24 cellular contexts compared by ENCODE assay signal in genomic region chr17:42950044-42950783, GRCh38. TPM values are rescaled to one million over a fixed set of nuclear protein-coding genes. Genes with fewer than 3 reads are reported as not detected.
DNase-seq lines count a peak whose midpoint lies in the region; ATAC-seq and TF ChIP-seq lines count a peak whose summit lies in the region.
"Had no signal": no experiment of that assay in that cellular context is flagged by ENCODE, and none has a peak within 500 bp of the region (broad histone marks: within the 10 kb centered on the region; RNA-seq: fewer than 3 reads in every experiment).

No MANE protein-coding gene starts in this region.

- no peaks in the 10 kb centered on the region for H3K4me1 Mint-ChIP-seq in nephron progenitor cell

- H2AK5ac ChIP-seq in IMR-90 (ENCODE audit: low read depth, low read length), result no peak overlapping the region

- no peak for TF ChIP-seq RAD21 in IMR-90 (IDR thresholded peaks at IDR 0.05; ENCODE audit: low read length)

- no peak overlapping the region for H3K23ac ChIP-seq in IMR-90 (ENCODE audit: low read depth, low read length)

- peaks cover 32% of the 10 kb centered on the region for H4K20me1 ChIP-seq in IMR-90 (ENCODE audit: insufficient read depth, low read length)
- no peaks in the 10 kb centered on the region for H4K20me1 ChIP-seq in fibroblast of lung (ENCODE audit: control insufficient read depth, extremely low read depth, insufficient read depth, low read length)

- no peak overlapping the region for H2BK20ac ChIP-seq in IMR-90 (ENCODE audit: low read depth, low read length)

- no peaks in the 10 kb centered on the region for H3K79me1 ChIP-seq in IMR-90 (ENCODE audit: low read depth in 1 of 2, low read length in 2 of 2)

- H3K27me3 ChIP-seq in IMR-90 (ENCODE audit: control insufficient read depth, insufficient read depth, low read length) (no peaks in the 10 kb centered on the region), fibroblast of lung (ENCODE audit: control insufficient read depth, insufficient read depth, low read length) (no peaks in the 10 kb centered on the region), heart right ventricle (no peaks in the 10 kb centered on the region)
- H3K27me3 ChIP-seq: BLaER1 had no signal

- no peak overlapping the region for H2BK120ac ChIP-seq in IMR-90 (ENCODE audit: low read depth, low read length)

- dilution Hi-C loops in IMR-90 (cut with HindIII; ENCODE audit: low sequenced_read_pairs, unreplicated experiment), result no loop called here

- peak overlapping the region; percentile 52 for H3K27ac Mint-ChIP-seq in nephron progenitor cell

- DNase-seq in ELR (ENCODE audit: low read depth) (peak; percentile 74), IMR-90 (peak; percentile 86), fibroblast of lung (ENCODE audit: low read depth in 2 of 2) (peak; percentile 38 to 51), nephron progenitor cell (no peak), heart right ventricle (no peak), mucosa of descending colon (no peak)
- DNase-seq: CD4-positive, CD25-positive, alpha-beta regulatory T cell; KBM-7; MM.1S; NCI-H2029; NCI-H446 treated with DMSO at 0.1 percent for 48 hours; NCI-H526; NCI-H82; NK-92 treated with Interleukin-12 subunit alpha and Interleukin-12 subunit beta, amount 100 ng/mL, for 24 hours; PC-3 had no signal

- H3K27ac ChIP-seq in IMR-90 (ENCODE audit: insufficient read depth, low read length) (no peak overlapping the region), fibroblast of lung (ENCODE audit: insufficient read depth, low read length) (no peak overlapping the region), heart right ventricle (no peak overlapping the region)
- H3K27ac ChIP-seq: BLaER1 had no signal

- no peak overlapping the region for H2AK9ac ChIP-seq in IMR-90 (replicated peaks; ENCODE audit: low read depth, low read length, poor library complexity)

- in situ Hi-C loops in IMR-90 (cut with MboI; ENCODE audit: low sequenced_read_pairs), result loop anchor here (25.0 kb wide), 1 partner anchor 112 kb away; no protein-coding TSS in a partner anchor

- no peak overlapping the region for H2BK15ac ChIP-seq in IMR-90 (ENCODE audit: low read depth, low read length)

- H3K4me3 Mint-ChIP-seq in nephron progenitor cell, result no peak overlapping the region
- H3K4me3 Mint-ChIP-seq: CD4-positive, CD25-positive, alpha-beta regulatory T cell had no signal

- H3K4me2 ChIP-seq in IMR-90 (ENCODE audit: low read depth, low read length) (no peak overlapping the region), fibroblast of lung (ENCODE audit: extremely low read depth, insufficient read depth, low read length) (peak overlapping the region; percentile 35)
- H3K4me2 ChIP-seq: BLaER1 had no signal

- no peak overlapping the region for H4K8ac ChIP-seq in IMR-90 (ENCODE audit: low read depth in 2 of 2, low read length in 2 of 2)

- H3K36me3 ChIP-seq in IMR-90 (ENCODE audit: control insufficient read depth, insufficient read depth, low read length), result peaks cover 26% of the 10 kb centered on the region
- peaks cover 15% of the 10 kb centered on the region for H3K36me3 ChIP-seq in fibroblast of lung (ENCODE audit: control insufficient read depth, insufficient read depth, low read length)
- H3K36me3 ChIP-seq in heart right ventricle, result peaks cover 5 to 74% (median 54%) of the 10 kb centered on the region in 9 donors
- no peaks in the 10 kb centered on the region for H3K36me3 ChIP-seq in mucosa of descending colon (ENCODE audit: low read depth)

- H3K4ac ChIP-seq in IMR-90 (ENCODE audit: low read depth, low read length), result no peak overlapping the region

- CTCF ChIA-PET in IMR-90 (lab: Yijun Ruan, JAX), result interaction anchor here (0.6 to 1.1 kb wide), 2 partner anchors 21 to 372 kb away, joined by 3 to 4 read pairs; no protein-coding TSS in a partner anchor

- no peak overlapping the region for H4K91ac ChIP-seq in IMR-90 (ENCODE audit: insufficient read depth, low read depth, low read length)

- POLR2A ChIA-PET in IMR-90 (lab: Charles Lee; ENCODE audit: unreplicated experiment), result no interaction called here

- no peak overlapping the region for H3K14ac ChIP-seq in IMR-90 (replicated peaks; ENCODE audit: low read depth, low read length)

- intact Hi-C loops in IMR-90 (cut with micrococcal nuclease), result no loop called here
- intact Hi-C loops in heart right ventricle (cut with DNase I), result loop anchor here in 1 of 10 donors (10.0 kb wide), 1 partner anchor 735 kb away; no protein-coding TSS in a partner anchor
- intact Hi-C loops in mucosa of descending colon (cut with DNase I, micrococcal nuclease), result no loop called here

- H3K9me3 ChIP-seq in IMR-90 (ENCODE audit: control insufficient read depth, insufficient read depth, low read length), result no peaks in the 10 kb centered on the region
- H3K9me3 ChIP-seq in fibroblast of lung (ENCODE audit: control insufficient read depth, insufficient read depth, low read depth, low read length), result no peaks in the 10 kb centered on the region
- no peaks in the 10 kb centered on the region for H3K9me3 ChIP-seq in heart right ventricle
- no peaks in the 10 kb centered on the region for H3K9me3 ChIP-seq in mucosa of descending colon
- H3K9me3 ChIP-seq: BLaER1 had no signal

- H3K9me1 ChIP-seq in IMR-90 (ENCODE audit: insufficient read depth, low read length), result 0 out of 2 replicates have a peak, but pooled peaks cover 5% of the 10 kb centered on the region

- WGBS in IMR-90 (ENCODE audit: extremely low coverage in 2 of 2, insufficient read length in 1 of 2), 2 experiments, result no CpG with 5 or more reads among the region's 13 CpGs
- 92 to 93% methylated on average over 13 of the region's 13 CpGs for WGBS in heart right ventricle, 2 donors

- no peak overlapping the region for H3K56ac ChIP-seq in IMR-90 (ENCODE audit: extremely low read depth, insufficient read depth, low read length)

- no peaks in the 10 kb centered on the region for H3K27me3 Mint-ChIP-seq in nephron progenitor cell (ENCODE audit: low read depth, poor library complexity)
- H3K27me3 Mint-ChIP-seq: CD4-positive, CD25-positive, alpha-beta regulatory T cell had no signal

- H4K5ac ChIP-seq in IMR-90 (ENCODE audit: low read depth, low read length), result no peak overlapping the region

- H2BK5ac ChIP-seq in IMR-90 (ENCODE audit: low read depth, low read length, poor library complexity, severe bottlenecking), result no peak overlapping the region

- no TSS peak for BruUV-seq in IMR-90 (replicated peaks; lab: Mats Ljungman, UMichigan)

- no peak for TF ChIP-seq CTCF in IMR-90 (conservative IDR thresholded peaks at IDR 0.05; ENCODE audit: low read depth, low read length)
- TF ChIP-seq CTCF in fibroblast of lung (conservative IDR thresholded peaks at IDR 0.05 in 1 of 2, IDR thresholded peaks at IDR 0.05 in 1 of 2; ENCODE audit: low read depth in 1 of 2, low read length in 2 of 2), result no peak
- TF ChIP-seq CTCF in nephron progenitor cell (IDR thresholded peaks at IDR 0.05), result no peak
- no peak for TF ChIP-seq CTCF in heart right ventricle (IDR thresholded peaks at IDR 0.05)
- TF ChIP-seq CTCF in mucosa of descending colon (IDR thresholded peaks at IDR 0.05), result no peak

- H3K9ac ChIP-seq in IMR-90 (ENCODE audit: low read depth, low read length) (no peak overlapping the region), fibroblast of lung (ENCODE audit: insufficient read depth, low read length) (no peak overlapping the region)
- H3K9ac ChIP-seq: BLaER1 had no signal

- peaks cover 5% of the 10 kb centered on the region for H3K4me1 ChIP-seq in IMR-90 (ENCODE audit: control insufficient read depth, insufficient read depth, low read length)
- no peaks in the 10 kb centered on the region for H3K4me1 ChIP-seq in fibroblast of lung (ENCODE audit: control insufficient read depth, extremely low read depth, insufficient read depth, low read length)
- H3K4me1 ChIP-seq in heart right ventricle, result peaks cover 0 to 7% (median 0%) of the 10 kb centered on the region in 9 donors
- H3K4me1 ChIP-seq in mucosa of descending colon (ENCODE audit: low read depth), result no peaks in the 10 kb centered on the region
- H3K4me1 ChIP-seq: BLaER1 had no signal

- H3K18ac ChIP-seq in IMR-90 (ENCODE audit: low read depth, low read length), result no peak overlapping the region

- H3K4me3 ChIP-seq in IMR-90 (ENCODE audit: insufficient read depth, low read depth, low read length) (no peak overlapping the region), fibroblast of lung (replicated peaks in 1 of 4; ENCODE audit: control extremely low read depth in 1 of 4, insufficient read depth in 1 of 4, low read depth in 3 of 4, low read length in 4 of 4) (no peak overlapping the region), heart right ventricle (no peak overlapping the region), mucosa of descending colon (no peak overlapping the region)
- H3K4me3 ChIP-seq: BLaER1 had no signal

- H3K79me2 ChIP-seq in fibroblast of lung (ENCODE audit: control insufficient read depth, insufficient read depth, low read length), result no peaks in the 10 kb centered on the region

- no peak for TF ChIP-seq POLR2A in IMR-90 (IDR thresholded peaks at IDR 0.05; ENCODE audit: low read depth, low read length)

- H3K9me3 Mint-ChIP-seq in nephron progenitor cell, result no peaks in the 10 kb centered on the region
- H3K9me3 Mint-ChIP-seq: CD4-positive, CD25-positive, alpha-beta regulatory T cell had no signal

- H2AFZ ChIP-seq in IMR-90 (replicated peaks; ENCODE audit: low read length, poor library complexity), result no peak overlapping the region
- no peak overlapping the region for H2AFZ ChIP-seq in fibroblast of lung (ENCODE audit: low read length)

- ATAC-seq in IMR-90 (ENCODE audit: low read depth) (peak; percentile 89), GM18511 (IDR thresholded peaks at IDR 0.05; ENCODE audit: unreplicated experiment) (no peak), heart right ventricle (no peak), mucosa of descending colon (no peak), HG03039 (IDR thresholded peaks at IDR 0.05; ENCODE audit: unreplicated experiment) (no peak)
- ATAC-seq: PC-3, SK-N-SH treated with all-trans-retinoic acid at 6 μM for 48 hours had no signal

- H3K36me3 Mint-ChIP-seq in nephron progenitor cell (ENCODE audit: low read depth), result peaks cover 46% of the 10 kb centered on the region

RNA-seq across cellular contexts. Expression of gene AARSD1, which starts 14.0 kb away (rescaled TPM):
- total RNA-seq in IMR-90 (2012; rRNA removed), result 55.0 and 58.9 TPM in 2 replicates
- polyA plus RNA-seq in IMR-90 (2012; rRNA removed), result 53.0 and 58.9 TPM in 2 replicates
- polyA plus RNA-seq in IMR-90 (2012; cell fraction: cytosol; rRNA removed), result 31.5 and 39.6 TPM in 2 replicates
- 69.7 and 125 TPM in 2 replicates for polyA plus RNA-seq in IMR-90 (2012; cell fraction: nucleus; rRNA removed; ENCODE audit: low replicate concordance)
- total RNA-seq in fibroblast of lung, result 17.7 and 21.6 TPM in 2 replicates
- polyA plus RNA-seq in fibroblast of lung, result 37.3 and 51.2 TPM in 2 replicates
- polyA plus RNA-seq in fibroblast of lung (2012), result 31.4 and 44.9 TPM in 2 replicates
- polyA minus RNA-seq in fibroblast of lung (ENCODE audit: low replicate concordance), result 31.9 and 37.0 TPM in 2 replicates
- total RNA-seq in heart right ventricle, result 10 to 100 TPM; 20.0 to 34.7 (median 28.9) TPM
- polyA plus RNA-seq in heart right ventricle, result 100 to 1,000 TPM in 1 of 2 donors, 10 to 100 TPM in 1; 55.8 to 125 TPM
- total RNA-seq in mucosa of descending colon, result 10 to 100 TPM; 25.9 to 30.7 (median 29.4) TPM

RNA-seq across cellular contexts. Expression of gene PTGES3L, which starts 29.7 kb away (rescaled TPM):
- 1.4 and 2.2 TPM in 2 replicates for total RNA-seq in IMR-90 (2012; rRNA removed)
- 1.7 and 2.4 TPM in 2 replicates for polyA plus RNA-seq in IMR-90 (2012; rRNA removed)
- 0.36 and 1.3 TPM in 2 replicates for polyA plus RNA-seq in IMR-90 (2012; cell fraction: cytosol; rRNA removed)
- 2.6 and 3.4 TPM in 2 replicates for polyA plus RNA-seq in IMR-90 (2012; cell fraction: nucleus; rRNA removed; ENCODE audit: low replicate concordance)
- 0.17 TPM in 1 of 2 replicates, not detected in the other for total RNA-seq in fibroblast of lung
- 0.24 and 1.7 TPM in 2 replicates for polyA plus RNA-seq in fibroblast of lung
- 0.17 and 1.7 TPM in 2 replicates for polyA plus RNA-seq in fibroblast of lung (2012)
- polyA minus RNA-seq in fibroblast of lung (ENCODE audit: low replicate concordance), result not detected in 2 replicates
- 10 to 100 TPM; 35.0 to 58.8 (median 40.5) TPM for total RNA-seq in heart right ventricle
- 10 to 100 TPM; 33.9 to 45.3 TPM for polyA plus RNA-seq in heart right ventricle
- total RNA-seq in mucosa of descending colon, result 1 to 10 TPM; 3.8 to 5.5 (median 4.4) TPM
- total RNA-seq: G401, HT1080 had no signal
- polyA plus RNA-seq: CD4-positive, CD25-positive, alpha-beta regulatory T cell had no signal

RNA-seq across cellular contexts. Expression of gene RUNDC1, which starts 30.2 kb away (rescaled TPM):
- total RNA-seq in IMR-90 (2012; rRNA removed), result 7.0 and 8.1 TPM in 2 replicates
- polyA plus RNA-seq in IMR-90 (2012; rRNA removed), result 7.4 and 7.9 TPM in 2 replicates
- polyA plus RNA-seq in IMR-90 (2012; cell fraction: cytosol; rRNA removed), result 6.5 and 6.6 TPM in 2 replicates
- polyA plus RNA-seq in IMR-90 (2012; cell fraction: nucleus; rRNA removed; ENCODE audit: low replicate concordance), result 6.6 and 7.1 TPM in 2 replicates
- total RNA-seq in fibroblast of lung, result 7.7 and 8.8 TPM in 2 replicates
- polyA plus RNA-seq in fibroblast of lung, result 6.3 and 8.0 TPM in 2 replicates
- 5.6 and 7.2 TPM in 2 replicates for polyA plus RNA-seq in fibroblast of lung (2012)
- 11.5 and 15.9 TPM in 2 replicates for polyA minus RNA-seq in fibroblast of lung (ENCODE audit: low replicate concordance)
- total RNA-seq in heart right ventricle, result 10 to 100 TPM in 9 of 10 donors, 1 to 10 TPM in 1; 7.5 to 21.0 (median 11.6) TPM
- 10 to 100 TPM in 1 of 2 donors, 1 to 10 TPM in 1; 5.6 to 10.2 TPM for polyA plus RNA-seq in heart right ventricle
- total RNA-seq in mucosa of descending colon, result 10 to 100 TPM; 22.2 to 27.0 (median 26.2) TPM

RNA-seq across cellular contexts. Expression of gene RPL27, which starts 48.0 kb away (rescaled TPM):
- total RNA-seq in IMR-90 (2012; rRNA removed) (1,595 and 1,663 TPM in 2 replicates), fibroblast of lung (902 and 1,145 TPM in 2 replicates), heart right ventricle (100 to 1,000 TPM; 388 to 841 (median 519) TPM), mucosa of descending colon (100 to 1,000 TPM; 459 to 804 (median 648) TPM)
- polyA plus RNA-seq in IMR-90 (2012; rRNA removed) (2,806 and 4,622 TPM in 2 replicates), fibroblast of lung (3,313 and 3,346 TPM in 2 replicates), heart right ventricle (1,000 to 10,000 TPM; 1,760 to 2,790 TPM)
- polyA plus RNA-seq in IMR-90 (2012; cell fraction: cytosol; rRNA removed), result 1,884 and 2,403 TPM in 2 replicates
- 413 and 1,434 TPM in 2 replicates for polyA plus RNA-seq in IMR-90 (2012; cell fraction: nucleus; rRNA removed; ENCODE audit: low replicate concordance)
- 3,178 and 3,776 TPM in 2 replicates for polyA plus RNA-seq in fibroblast of lung (2012)
- polyA minus RNA-seq in fibroblast of lung (ENCODE audit: low replicate concordance), result 356 and 613 TPM in 2 replicates

RNA-seq across cellular contexts. Expression of gene G6PC1, which starts 49.6 kb away (rescaled TPM):
- not detected in 2 replicates for total RNA-seq in IMR-90 (2012; rRNA removed)
- not detected in 2 replicates for polyA plus RNA-seq in IMR-90 (2012; rRNA removed)
- not detected in 2 replicates for polyA plus RNA-seq in IMR-90 (2012; cell fraction: cytosol; rRNA removed)
- polyA plus RNA-seq in IMR-90 (2012; cell fraction: nucleus; rRNA removed; ENCODE audit: low replicate concordance), result not detected in 2 replicates
- total RNA-seq in fibroblast of lung, result not detected in 2 replicates
- polyA plus RNA-seq in fibroblast of lung, result not detected in 2 replicates
- polyA plus RNA-seq in fibroblast of lung (2012), result not detected in 2 replicates
- polyA minus RNA-seq in fibroblast of lung (ENCODE audit: low replicate concordance), result 0.63 TPM in 1 of 2 replicates, not detected in the other
- not detected for total RNA-seq in heart right ventricle
- not detected for polyA plus RNA-seq in heart right ventricle
- under 1 TPM in 1 of 3 donors, not detected in 2; 0.67 TPM for total RNA-seq in mucosa of descending colon
- total RNA-seq: A673; CD4-positive, CD25-positive, alpha-beta regulatory T cell; G401; H1; HT1080; LHCN-M2; PC-3 had no signal
- polyA plus RNA-seq: CD4-positive, CD25-positive, alpha-beta regulatory T cell had no signal

Comparison
In these comparisons a context has a peak if more than half of its experiments do, and no peak if none do; other contexts are left out.
1. DNase-seq: peak in ELR (single experiment), IMR-90 (single experiment) and fibroblast of lung (2 of 2); none in nephron progenitor cell (single experiment), heart right ventricle (0 of 2) and mucosa of descending colon (0 of 3).
2. RNA of gene PTGES3L, which starts 29.7 kb away (total RNA-seq): 35.0 to 58.8 TPM in heart right ventricle; 3.8 to 5.5 TPM in mucosa of descending colon, 1.4 to 2.2 TPM in IMR-90 and 0.17 TPM in fibroblast of lung; every median in the first group is over 4 times any median in the second.